ENCODE assay signal across 6 cellular contexts in genomic region chr7:38261601-38262000, GRCh38.
DNase-seq lines count a peak whose midpoint lies in the region; ATAC-seq and TF ChIP-seq lines count a peak whose summit lies in the region.
"Not testable (repeated sequence)": the region's sequence is repeated elsewhere in the genome, so short reads cannot be mapped to it uniquely, and the experiment has no call there.

No MANE protein-coding gene starts in this region.

- H3K4me1 Mint-ChIP-seq in CD8-positive, alpha-beta memory T cell = peaks cover 15 to 40% (median 33%) of the 10 kb centered on the region in 3 donors
- not testable (repeated sequence) for H3K4me1 Mint-ChIP-seq in activated CD4-positive, alpha-beta T cell treated with anti-CD3 and anti-CD28 coated beads, Interleukin-2, amount 10 ng/mL, durations not matched to agents 7 days and 5 days; activated T-cell treated with anti-CD3 and anti-CD28 coated beads, Interleukin-2, amount 50 U/mL, for 24 hours (ENCODE audit: low read depth)
- H3K4me1 Mint-ChIP-seq in effector memory CD8-positive, alpha-beta T cell (ENCODE audit: low read depth in 2 of 2) = peaks cover 4 to 14% of the 10 kb centered on the region in 2 donors
- peaks cover 65% of the 10 kb centered on the region for H3K4me1 Mint-ChIP-seq in nephron progenitor cell
- peaks cover 28% of the 10 kb centered on the region for H3K4me1 Mint-ChIP-seq in stimulated activated naive CD8-positive, alpha-beta T cell treated with anti-CD3 and anti-CD28 coated beads, Interleukin-15, Interleukin-2, amounts not matched to agents 100 ng/mL and 50 ng/mL, for 24 hours (ENCODE audit: low read depth)

- ATAC-seq in effector memory CD8-positive, alpha-beta T cell (replicated peaks) = not testable (repeated sequence)

- not testable (repeated sequence) for H3K4me1 ChIP-seq in CD8-positive, alpha-beta memory T cell (ENCODE audit: insufficient read depth, low read length)

- not testable (repeated sequence) for H3K9me3 Mint-ChIP-seq in CD8-positive, alpha-beta memory T cell; activated CD4-positive, alpha-beta T cell treated with anti-CD3 and anti-CD28 coated beads, Interleukin-2, amount 10 ng/mL, durations not matched to agents 7 days and 5 days; activated T-cell treated with anti-CD3 and anti-CD28 coated beads, Interleukin-2, amount 50 U/mL, for 24 hours; effector memory CD8-positive, alpha-beta T cell; nephron progenitor cell; stimulated activated naive CD8-positive, alpha-beta T cell treated with anti-CD3 and anti-CD28 coated beads, Interleukin-15, Interleukin-2, amounts not matched to agents 100 ng/mL and 50 ng/mL, for 24 hours

- not testable (repeated sequence) for H3K27me3 ChIP-seq in CD8-positive, alpha-beta memory T cell (ENCODE audit: insufficient read depth, low read length, poor library complexity, severe bottlenecking)

- not testable (repeated sequence) for H3K36me3 ChIP-seq in CD8-positive, alpha-beta memory T cell (ENCODE audit: insufficient read depth, low read length)

- H3K9me3 ChIP-seq in CD8-positive, alpha-beta memory T cell (ENCODE audit: low read length) = not testable (repeated sequence)

- H3K27ac ChIP-seq in CD8-positive, alpha-beta memory T cell (ENCODE audit: low read depth, low read length) = not testable (repeated sequence)

- POLR2A ChIA-PET in CD8-positive, alpha-beta memory T cell (lab: Charles Lee) = interaction anchor here (1.2 kb wide), 1 partner anchor 29 kb away, joined by 3 read pairs; no protein-coding TSS in a partner anchor
- POLR2A ChIA-PET in activated CD4-positive, alpha-beta T cell treated with anti-CD3 and anti-CD28 coated beads, Interleukin-2, amount 10 ng/mL, durations not matched to agents 7 days and 5 days (lab: Charles Lee) = not testable (repeated sequence)

- H3K4me3 ChIP-seq in CD8-positive, alpha-beta memory T cell (ENCODE audit: low read length) = not testable (repeated sequence)

- H3K4me3 Mint-ChIP-seq in CD8-positive, alpha-beta memory T cell = peak overlapping the region; percentile 40 to 81 (median 74)
- H3K4me3 Mint-ChIP-seq in activated CD4-positive, alpha-beta T cell treated with anti-CD3 and anti-CD28 coated beads, Interleukin-2, amount 10 ng/mL, durations not matched to agents 7 days and 5 days; nephron progenitor cell: not testable (repeated sequence)
- peak overlapping the region; percentile 41 for H3K4me3 Mint-ChIP-seq in activated T-cell treated with anti-CD3 and anti-CD28 coated beads, Interleukin-2, amount 50 U/mL, for 24 hours
- peak overlapping the region; percentile 59 to 62 for H3K4me3 Mint-ChIP-seq in effector memory CD8-positive, alpha-beta T cell
- H3K4me3 Mint-ChIP-seq in stimulated activated naive CD8-positive, alpha-beta T cell treated with anti-CD3 and anti-CD28 coated beads, Interleukin-15, Interleukin-2, amounts not matched to agents 100 ng/mL and 50 ng/mL, for 24 hours = peak overlapping the region; percentile 28

- H3K36me3 Mint-ChIP-seq in CD8-positive, alpha-beta memory T cell = peaks cover 4 to 44% (median 6%) of the 10 kb centered on the region in 3 donors
- H3K36me3 Mint-ChIP-seq in activated CD4-positive, alpha-beta T cell treated with anti-CD3 and anti-CD28 coated beads, Interleukin-2, amount 10 ng/mL, durations not matched to agents 7 days and 5 days (ENCODE audit: low read depth); activated T-cell treated with anti-CD3 and anti-CD28 coated beads, Interleukin-2, amount 50 U/mL, for 24 hours (ENCODE audit: low read depth); nephron progenitor cell (ENCODE audit: low read depth); stimulated activated naive CD8-positive, alpha-beta T cell treated with anti-CD3 and anti-CD28 coated beads, Interleukin-15, Interleukin-2, amounts not matched to agents 100 ng/mL and 50 ng/mL, for 24 hours (ENCODE audit: low read depth): not testable (repeated sequence)
- H3K36me3 Mint-ChIP-seq in effector memory CD8-positive, alpha-beta T cell (ENCODE audit: insufficient read depth) = peaks cover 77% of the 10 kb centered on the region

- peak overlapping the region in 6 of 8 donors; percentile 69 to 91 (median 75) for H3K27ac Mint-ChIP-seq in CD8-positive, alpha-beta memory T cell
- peak overlapping the region; percentile 31 for H3K27ac Mint-ChIP-seq in activated CD4-positive, alpha-beta T cell treated with anti-CD3 and anti-CD28 coated beads, Interleukin-2, amount 10 ng/mL, durations not matched to agents 7 days and 5 days
- peak overlapping the region; percentile 8 for H3K27ac Mint-ChIP-seq in activated T-cell treated with anti-CD3 and anti-CD28 coated beads, Interleukin-2, amount 50 U/mL, for 24 hours
- H3K27ac Mint-ChIP-seq in effector memory CD8-positive, alpha-beta T cell = peak overlapping the region; percentile 49 to 81
- H3K27ac Mint-ChIP-seq in nephron progenitor cell = peak overlapping the region; percentile 97
- H3K27ac Mint-ChIP-seq in stimulated activated naive CD8-positive, alpha-beta T cell treated with anti-CD3 and anti-CD28 coated beads, Interleukin-15, Interleukin-2, amounts not matched to agents 100 ng/mL and 50 ng/mL, for 24 hours = peak overlapping the region; percentile 26

- H3K27me3 Mint-ChIP-seq in CD8-positive, alpha-beta memory T cell; activated CD4-positive, alpha-beta T cell treated with anti-CD3 and anti-CD28 coated beads, Interleukin-2, amount 10 ng/mL, durations not matched to agents 7 days and 5 days; activated T-cell treated with anti-CD3 and anti-CD28 coated beads, Interleukin-2, amount 50 U/mL, for 24 hours; effector memory CD8-positive, alpha-beta T cell; nephron progenitor cell (ENCODE audit: low read depth, poor library complexity); stimulated activated naive CD8-positive, alpha-beta T cell treated with anti-CD3 and anti-CD28 coated beads, Interleukin-15, Interleukin-2, amounts not matched to agents 100 ng/mL and 50 ng/mL, for 24 hours: not testable (repeated sequence)

- CTCF ChIA-PET in CD8-positive, alpha-beta memory T cell (lab: Charles Lee); activated CD4-positive, alpha-beta T cell treated with anti-CD3 and anti-CD28 coated beads, Interleukin-2, amount 10 ng/mL, durations not matched to agents 7 days and 5 days (lab: Charles Lee): not testable (repeated sequence)

- DNase-seq in CD8-positive, alpha-beta memory T cell; activated CD4-positive, alpha-beta T cell treated with anti-CD3 and anti-CD28 coated beads, Interleukin-2, amount 10 ng/mL, durations not matched to agents 7 days and 5 days; activated T-cell treated with anti-CD3 and anti-CD28 coated beads, Interleukin-2, amount 50 U/mL, for 24 hours; effector memory CD8-positive, alpha-beta T cell; nephron progenitor cell: not testable (repeated sequence)

- not testable (repeated sequence) for TF ChIP-seq CTCF in nephron progenitor cell (IDR thresholded peaks at IDR 0.05)

Comparison
In these comparisons a context has a peak if more than half of its experiments do, and no peak if none do; other contexts are left out.
1. H3K27ac Mint-ChIP-seq: peak in every context shown above with its lines; median percentile 97 in nephron progenitor cell; 75 in CD8-positive, alpha-beta memory T cell; 65 in effector memory CD8-positive, alpha-beta T cell; 31 in activated CD4-positive, alpha-beta T cell treated with anti-CD3 and anti-CD28 coated beads, Interleukin-2, amount 10 ng/mL, durations not matched to agents 7 days and 5 days; 26 in stimulated activated naive CD8-positive, alpha-beta T cell treated with anti-CD3 and anti-CD28 coated beads, Interleukin-15, Interleukin-2, amounts not matched to agents 100 ng/mL and 50 ng/mL, for 24 hours; 8 in activated T-cell treated with anti-CD3 and anti-CD28 coated beads, Interleukin-2, amount 50 U/mL, for 24 hours.